ENCODE assay signal across 16 cellular contexts in the genomic region with DNA sequence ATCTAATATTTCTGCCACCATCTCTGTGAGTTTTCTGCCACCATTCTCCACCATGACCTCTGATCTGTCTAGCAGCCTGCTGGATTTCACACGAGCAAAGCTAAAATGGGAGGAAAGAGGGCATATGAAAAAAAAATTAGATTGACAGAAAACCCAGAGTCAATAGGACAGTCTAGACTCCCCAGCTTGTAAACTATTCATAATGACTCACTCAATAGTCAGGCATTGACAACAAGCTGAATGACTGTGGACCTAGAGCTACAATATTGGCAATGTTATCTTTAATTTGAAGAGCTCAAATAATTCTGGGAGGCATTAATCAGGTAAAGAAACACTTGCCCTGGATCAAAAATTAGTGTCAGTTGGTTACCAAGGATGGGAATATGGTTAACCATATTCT.
A peak's percentile ranks its signal among the peaks of the same experiment; 100 is the strongest.
DNase-seq lines count a peak whose midpoint lies in the region; ATAC-seq and TF ChIP-seq lines count a peak whose summit lies in the region.
"Had no signal": no experiment of that assay in that cellular context is flagged by ENCODE, and none has a peak within 500 bp of the region (broad histone marks: within the 10 kb centered on the region; RNA-seq: fewer than 3 reads in every experiment).

No MANE protein-coding gene starts in this region.

- H3K36me3 ChIP-seq in gastroesophageal sphincter, result no peaks in the 10 kb centered on the region
- H3K36me3 ChIP-seq in CD8-positive, alpha-beta T cell (ENCODE audit: insufficient read depth, low read length), result no peaks in the 10 kb centered on the region
- H3K36me3 ChIP-seq: upper lobe of left lung, WERI-Rb-1 had no signal

- intact Hi-C loops in activated T-helper 2 cell treated with anti-CD3 and anti-CD28 coated beads, Interferon-gamma antibody, Interleukin-2, Interleukin-4, amounts not matched to agents 10 μg/mL and 5 μg/mL and 100 μg/mL, durations not matched to agents 14 hours and 24 hours and 36 hours (cut with micrococcal nuclease), result no loop called here
- intact Hi-C loops in CD8-positive, alpha-beta T cell (cut with DNase I, micrococcal nuclease), result no loop called here

- ATAC-seq in HG02852 (IDR thresholded peaks at IDR 0.05; ENCODE audit: unreplicated experiment), result no peak
- no peak for ATAC-seq in gastroesophageal sphincter
- ATAC-seq in CD8-positive, alpha-beta T cell, result no peak
- ATAC-seq in stimulated activated naive B cell treated with anti-CD40 and anti-IgM and Interleukin-4, amounts not matched to agents 10 μg/mL and 1 μg/mL and 100 μg/mL, for 72 hours (replicated peaks), result no peak
- ATAC-seq: sciatic nerve had no signal

- no peak overlapping the region for H3K27ac ChIP-seq in gastroesophageal sphincter
- no peak overlapping the region for H3K27ac ChIP-seq in CD8-positive, alpha-beta T cell (ENCODE audit: low read depth, low read length)
- H3K27ac ChIP-seq: C4-2B, SK-N-MC, upper lobe of left lung, WERI-Rb-1 had no signal

- POLR2A ChIA-PET in CD8-positive, alpha-beta T cell (lab: Charles Lee), result interaction anchor here (1.6 kb wide), 1 partner anchor 31 kb away, joined by 4 read pairs; no protein-coding TSS in a partner anchor

- no peak overlapping the region for H3K4me3 ChIP-seq in gastroesophageal sphincter
- H3K4me3 ChIP-seq in CD8-positive, alpha-beta T cell (ENCODE audit: low read depth, low read length), result no peak overlapping the region
- H3K4me3 ChIP-seq: SK-N-MC, upper lobe of left lung had no signal

- DNase-seq in DMS53 (lab: John Stamatoyannopoulos, UW) (peak; percentile 50), HS-27A (ENCODE audit: low read depth) (peak; percentile 24), glomerular visceral epithelial cell (ENCODE audit: extremely low spot score) (peak; percentile 5)
- no peak for DNase-seq in activated T-helper 2 cell treated with anti-CD3 and anti-CD28 coated beads, Interferon-gamma antibody, Interleukin-2, Interleukin-4, amounts not matched to agents 10 μg/mL and 5 μg/mL and 100 μg/mL, durations not matched to agents 14 hours and 24 hours and 36 hours (ENCODE audit: low spot score)
- no peak for DNase-seq in CD8-positive, alpha-beta T cell
- no peak for DNase-seq in stimulated activated naive B cell treated with anti-CD40 and anti-IgM and Interleukin-4, amounts not matched to agents 10 μg/mL and 1 μg/mL and 100 μg/mL, for 72 hours
- DNase-seq: anterior cingulate cortex; dermis blood vessel endothelial cell; stimulated activated CD4-positive, alpha-beta T cell treated with anti-CD3 and anti-CD28 coated beads, Interleukin-4, amount 100 ng/mL, for 1 hour; upper lobe of left lung; WERI-Rb-1 had no signal

- no peaks in the 10 kb centered on the region for H3K9me3 ChIP-seq in gastroesophageal sphincter
- H3K9me3 ChIP-seq in CD8-positive, alpha-beta T cell (ENCODE audit: low read length), result no peaks in the 10 kb centered on the region
- H3K9me3 ChIP-seq: upper lobe of left lung had no signal

- TF ChIP-seq CTCF in gastroesophageal sphincter (IDR thresholded peaks at IDR 0.05), result no peak
- TF ChIP-seq CTCF in CD8-positive, alpha-beta T cell (IDR thresholded peaks at IDR 0.05), result no peak

- CTCF ChIA-PET in CD8-positive, alpha-beta T cell (lab: Charles Lee), result interaction anchor here (1.0 kb wide), 1 partner anchor 54 kb away, joined by 3 read pairs; no protein-coding TSS in a partner anchor

- peaks cover 45% of the 10 kb centered on the region for H3K36me3 Mint-ChIP-seq in activated T-helper 2 cell treated with anti-CD3 and anti-CD28 coated beads, Interferon-gamma antibody, Interleukin-2, Interleukin-4, amounts not matched to agents 10 μg/mL and 5 μg/mL and 100 μg/mL, durations not matched to agents 14 hours and 24 hours and 36 hours (ENCODE audit: low read depth)
- H3K36me3 Mint-ChIP-seq in CD8-positive, alpha-beta T cell, result no peaks in the 10 kb centered on the region
- H3K36me3 Mint-ChIP-seq in stimulated activated naive B cell treated with anti-CD40 and anti-IgM and Interleukin-4, amounts not matched to agents 10 μg/mL and 1 μg/mL and 100 μg/mL, for 72 hours, result no peaks in the 10 kb centered on the region

- no peaks in the 10 kb centered on the region for H3K4me1 ChIP-seq in gastroesophageal sphincter
- peaks cover 24% of the 10 kb centered on the region for H3K4me1 ChIP-seq in CD8-positive, alpha-beta T cell (ENCODE audit: insufficient read depth, low read length)
- H3K4me1 ChIP-seq: upper lobe of left lung had no signal

- H3K27me3 Mint-ChIP-seq in activated T-helper 2 cell treated with anti-CD3 and anti-CD28 coated beads, Interferon-gamma antibody, Interleukin-2, Interleukin-4, amounts not matched to agents 10 μg/mL and 5 μg/mL and 100 μg/mL, durations not matched to agents 14 hours and 24 hours and 36 hours (ENCODE audit: low read depth), result peaks cover 4% of the 10 kb centered on the region
- no peaks in the 10 kb centered on the region for H3K27me3 Mint-ChIP-seq in CD8-positive, alpha-beta T cell (ENCODE audit: low read depth)
- H3K27me3 Mint-ChIP-seq in stimulated activated naive B cell treated with anti-CD40 and anti-IgM and Interleukin-4, amounts not matched to agents 10 μg/mL and 1 μg/mL and 100 μg/mL, for 72 hours, result no peaks in the 10 kb centered on the region

- peaks cover 65% of the 10 kb centered on the region for H3K4me1 Mint-ChIP-seq in activated T-helper 2 cell treated with anti-CD3 and anti-CD28 coated beads, Interferon-gamma antibody, Interleukin-2, Interleukin-4, amounts not matched to agents 10 μg/mL and 5 μg/mL and 100 μg/mL, durations not matched to agents 14 hours and 24 hours and 36 hours (ENCODE audit: low read depth)
- H3K4me1 Mint-ChIP-seq in CD8-positive, alpha-beta T cell (ENCODE audit: low read depth), result peaks cover 30% of the 10 kb centered on the region
- peaks cover 15 to 25% of the 10 kb centered on the region in 2 donors for H3K4me1 Mint-ChIP-seq in stimulated activated naive B cell treated with anti-CD40 and anti-IgM and Interleukin-4, amounts not matched to agents 10 μg/mL and 1 μg/mL and 100 μg/mL, for 72 hours

- H3K27ac Mint-ChIP-seq in activated T-helper 2 cell treated with anti-CD3 and anti-CD28 coated beads, Interferon-gamma antibody, Interleukin-2, Interleukin-4, amounts not matched to agents 10 μg/mL and 5 μg/mL and 100 μg/mL, durations not matched to agents 14 hours and 24 hours and 36 hours, result peak overlapping the region; percentile 22
- no peak overlapping the region for H3K27ac Mint-ChIP-seq in CD8-positive, alpha-beta T cell
- no peak overlapping the region for H3K27ac Mint-ChIP-seq in stimulated activated naive B cell treated with anti-CD40 and anti-IgM and Interleukin-4, amounts not matched to agents 10 μg/mL and 1 μg/mL and 100 μg/mL, for 72 hours

- TF ChIP-seq POLR2A in gastroesophageal sphincter (IDR thresholded peaks at IDR 0.05), result no peak

- no peaks in the 10 kb centered on the region for H3K27me3 ChIP-seq in gastroesophageal sphincter
- H3K27me3 ChIP-seq in CD8-positive, alpha-beta T cell (ENCODE audit: insufficient read depth, low read length), result no peaks in the 10 kb centered on the region
- H3K27me3 ChIP-seq: upper lobe of left lung had no signal

- no peak overlapping the region for H3K4me3 Mint-ChIP-seq in activated T-helper 2 cell treated with anti-CD3 and anti-CD28 coated beads, Interferon-gamma antibody, Interleukin-2, Interleukin-4, amounts not matched to agents 10 μg/mL and 5 μg/mL and 100 μg/mL, durations not matched to agents 14 hours and 24 hours and 36 hours (ENCODE audit: low read depth)
- H3K4me3 Mint-ChIP-seq in CD8-positive, alpha-beta T cell, result no peak overlapping the region
- H3K4me3 Mint-ChIP-seq in stimulated activated naive B cell treated with anti-CD40 and anti-IgM and Interleukin-4, amounts not matched to agents 10 μg/mL and 1 μg/mL and 100 μg/mL, for 72 hours, result no peak overlapping the region

- TF ChIP-seq EP300 in gastroesophageal sphincter (IDR thresholded peaks at IDR 0.05), result no peak

- peaks cover 18% of the 10 kb centered on the region for H3K9me3 Mint-ChIP-seq in activated T-helper 2 cell treated with anti-CD3 and anti-CD28 coated beads, Interferon-gamma antibody, Interleukin-2, Interleukin-4, amounts not matched to agents 10 μg/mL and 5 μg/mL and 100 μg/mL, durations not matched to agents 14 hours and 24 hours and 36 hours
- H3K9me3 Mint-ChIP-seq in CD8-positive, alpha-beta T cell, result no peaks in the 10 kb centered on the region
- H3K9me3 Mint-ChIP-seq in stimulated activated naive B cell treated with anti-CD40 and anti-IgM and Interleukin-4, amounts not matched to agents 10 μg/mL and 1 μg/mL and 100 μg/mL, for 72 hours, result no peaks in the 10 kb centered on the region

- WGBS in gastroesophageal sphincter (ENCODE audit: low coverage in 1 of 2), 2 donors, result 57% methylated on average over 1 of the region's 1 CpG; no CpG with 5 or more reads in 1 of the 2 donors

Comparison
In these comparisons a context has a peak if more than half of its experiments do, and no peak if none do; other contexts are left out.
1. DNase-seq: peak in DMS53 (single experiment), HS-27A (single experiment) and glomerular visceral epithelial cell (single experiment); none in activated T-helper 2 cell treated with anti-CD3 and anti-CD28 coated beads, Interferon-gamma antibody, Interleukin-2, Interleukin-4, amounts not matched to agents 10 μg/mL and 5 μg/mL and 100 μg/mL, durations not matched to agents 14 hours and 24 hours and 36 hours (single experiment), CD8-positive, alpha-beta T cell (0 of 7) and stimulated activated naive B cell treated with anti-CD40 and anti-IgM and Interleukin-4, amounts not matched to agents 10 μg/mL and 1 μg/mL and 100 μg/mL, for 72 hours (single experiment).